19 cellular contexts compared by ENCODE assay signal in genomic region chr7:55335151-55335550, GRCh38. TPM values are rescaled to one million over a fixed set of nuclear protein-coding genes. Genes with fewer than 3 reads are reported as not detected.
DNase-seq lines count a peak whose midpoint lies in the region; ATAC-seq, FAIRE-seq and TF ChIP-seq lines count a peak whose summit lies in the region.
"Had no signal": no experiment of that assay in that cellular context is flagged by ENCODE, and none has a peak within 500 bp of the region (broad histone marks: within the 10 kb centered on the region; RNA-seq: fewer than 3 reads in every experiment).

No MANE protein-coding gene starts in this region.

- H3K27ac ChIP-seq in HepG2 (ENCODE audit: extremely low read length, insufficient read depth, low read length) (no peak overlapping the region), right lobe of liver (no peak overlapping the region), mesenchymal stem cell (ENCODE audit: low read length, poor library complexity, severe bottlenecking) (no peak overlapping the region), osteoblast (ENCODE audit: low read depth, low read length) (no peak overlapping the region)
- H3K27ac ChIP-seq: BLaER1 had no signal

- H3K4me2 ChIP-seq in HepG2 (ENCODE audit: low read depth, low read length) (no peak overlapping the region), mesenchymal stem cell (ENCODE audit: low read length, poor library complexity, severe bottlenecking) (no peak overlapping the region), osteoblast (ENCODE audit: insufficient read depth, low read length) (no peak overlapping the region)
- H3K4me2 ChIP-seq: BLaER1, GM23338 had no signal

- H3K9me3 ChIP-seq in HepG2 (ENCODE audit: low read length): no peaks in the 10 kb centered on the region
- H3K9me3 ChIP-seq in right lobe of liver: no peaks in the 10 kb centered on the region
- H3K9me3 ChIP-seq in mesenchymal stem cell (ENCODE audit: control insufficient read depth, low read length): no peaks in the 10 kb centered on the region
- no peaks in the 10 kb centered on the region for H3K9me3 ChIP-seq in osteoblast (ENCODE audit: low read depth, low read length)
- H3K9me3 ChIP-seq: BLaER1 had no signal

- no peak overlapping the region for H2BK120ac ChIP-seq in mesenchymal stem cell (ENCODE audit: low read depth, low read length)

- H4K91ac ChIP-seq in mesenchymal stem cell (ENCODE audit: low read length): peak overlapping the region; percentile 50

- ATAC-seq in HepG2 (peak; percentile 59), right lobe of liver (no peak), HG03521 (IDR thresholded peaks at IDR 0.05; ENCODE audit: unreplicated experiment) (no peak), GM18520 (IDR thresholded peaks at IDR 0.05; ENCODE audit: unreplicated experiment) (no peak), HG03095 (IDR thresholded peaks at IDR 0.05; ENCODE audit: unreplicated experiment) (no peak)
- ATAC-seq: GM23338, HCT116 had no signal

- H2BK5ac ChIP-seq in mesenchymal stem cell (ENCODE audit: low read depth, low read length, poor library complexity, severe bottlenecking): no peak overlapping the region

- 16% methylated on average over 3 of the region's 5 CpGs for WGBS in HepG2 (ENCODE audit: low lambda C conversion rate)
- WGBS in right lobe of liver (ENCODE audit: insufficient coverage, low coverage, low lambda C conversion rate, missing lambda C conversion rate): 39% methylated on average over 4 of the region's 5 CpGs
- 88% methylated on average over 5 of the region's 5 CpGs for WGBS in mesenchymal stem cell

- no peak overlapping the region for H4K8ac ChIP-seq in mesenchymal stem cell (ENCODE audit: low read length)

- no peak overlapping the region for H3K14ac ChIP-seq in mesenchymal stem cell (ENCODE audit: low read length in 2 of 2)

- DNase-seq in HepG2 (ENCODE audit: low spot score) (no peak), right lobe of liver (no peak), mesenchymal stem cell (no peak), osteoblast (ENCODE audit: insufficient read length, low spot score, missing footprints) (peak; percentile 46)
- DNase-seq: 8988T; CD4-positive, alpha-beta memory T cell; DMS 273 treated with DMSO at 0.1 percent for 48 hours; DMS79; GDM1; H7; HFFc6 had no signal

- H3K27me3 ChIP-seq in HepG2 (ENCODE audit: control insufficient read depth in 1 of 2, insufficient read depth in 2 of 2, low read length in 2 of 2) (peaks cover 0 to 4% of the 10 kb centered on the region in 2 experiments; a peak in 2 of 5 replicates), right lobe of liver (no peaks in the 10 kb centered on the region), mesenchymal stem cell (ENCODE audit: control insufficient read depth in 1 of 2, insufficient read depth in 1 of 2, low read length in 2 of 2) (peaks cover 4 to 26% of the 10 kb centered on the region in 2 experiments), osteoblast (ENCODE audit: insufficient read depth, low read length) (peaks cover 24% of the 10 kb centered on the region)
- H3K27me3 ChIP-seq: BLaER1 had no signal

- TF ChIP-seq POLR2A in HepG2 (IDR thresholded peaks at IDR 0.05; ENCODE audit: insufficient read depth in 1 of 2, low read depth in 2 of 2, low read length in 2 of 2) (no peak), right lobe of liver (IDR thresholded peaks at IDR 0.05) (no peak)

- in situ Hi-C loops in HepG2 (cut with HindIII; ENCODE audit: extremely low pct_ligation_motif_present, low pct_unique_long_range_greater_than_20kb): no loop called here

- H2AFZ ChIP-seq in HepG2 (ENCODE audit: low read length) (no peak overlapping the region), mesenchymal stem cell (ENCODE audit: low read depth, low read length) (no peak overlapping the region), osteoblast (ENCODE audit: low read length) (no peak overlapping the region)
- H2AFZ ChIP-seq: GM23338 had no signal

- BruUV-seq in HepG2 (replicated peaks; lab: Mats Ljungman, UMichigan): no TSS peak

- H4K20me1 ChIP-seq in HepG2 (ENCODE audit: insufficient read depth, low read length) (no peaks in the 10 kb centered on the region), osteoblast (ENCODE audit: insufficient read depth, low read length) (no peaks in the 10 kb centered on the region)
- H4K20me1 ChIP-seq: BLaER1 had no signal

- H3K4ac ChIP-seq in mesenchymal stem cell (ENCODE audit: low read depth in 1 of 2, low read length in 2 of 2): no peak overlapping the region

- TF ChIP-seq CTCF in HepG2 (CRISPR knock-in tag; IDR thresholded peaks at IDR 0.05) (no peak), right lobe of liver (IDR thresholded peaks at IDR 0.05) (no peak), osteoblast (IDR thresholded peaks at IDR 0.05; ENCODE audit: extremely low read depth, low read depth, low read length) (no peak)

- H3K23ac ChIP-seq in mesenchymal stem cell (ENCODE audit: low read length in 2 of 2): no peak overlapping the region

- TF ChIP-seq RAD21 in HepG2 (CRISPR knock-in tag; IDR thresholded peaks at IDR 0.05): no peak

- H2BK12ac ChIP-seq in mesenchymal stem cell (ENCODE audit: low read length in 2 of 2): no peak overlapping the region

- H3K36me3 ChIP-seq in HepG2 (replicated peaks in 1 of 2; ENCODE audit: control insufficient read depth in 1 of 2, insufficient read depth in 2 of 2, low read length in 2 of 2) (no peaks in the 10 kb centered on the region), right lobe of liver (no peaks in the 10 kb centered on the region), mesenchymal stem cell (ENCODE audit: control insufficient read depth in 1 of 2, insufficient read depth in 2 of 2, low read depth in 1 of 2, low read length in 2 of 2) (no peaks in the 10 kb centered on the region), osteoblast (ENCODE audit: insufficient read depth, low read length) (no peaks in the 10 kb centered on the region)
- H3K36me3 ChIP-seq: BLaER1 had no signal

- FAIRE-seq in HepG2 (lab: Jason Lieb, UNC): no peak
- FAIRE-seq: GM12892, GM18507 had no signal

- POLR2A ChIA-PET in HepG2 (lab: Yijun Ruan, JAX): no interaction called here

- no peak overlapping the region for H2AK5ac ChIP-seq in mesenchymal stem cell (ENCODE audit: low read length, severe bottlenecking)

- no peak overlapping the region for H2BK15ac ChIP-seq in mesenchymal stem cell (ENCODE audit: low read depth, poor library complexity, severe bottlenecking)

- H3K9ac ChIP-seq in HepG2 (ENCODE audit: insufficient read depth, low read depth, low read length) (no peak overlapping the region), mesenchymal stem cell (ENCODE audit: low read length) (no peak overlapping the region)
- H3K9ac ChIP-seq: BLaER1 had no signal

- H3K79me1 ChIP-seq in mesenchymal stem cell (replicated peaks; ENCODE audit: low read length, poor library complexity, severe bottlenecking): no peaks in the 10 kb centered on the region

- no peak overlapping the region for H3K18ac ChIP-seq in mesenchymal stem cell (ENCODE audit: low read depth in 1 of 2, low read length in 2 of 2)

- CTCF ChIA-PET in HepG2 (lab: Yijun Ruan, JAX; ENCODE audit: low intra/inter-chr PET ratio, low total read pairs): no interaction called here

- H3K4me1 ChIP-seq in HepG2 (ENCODE audit: insufficient read depth, low read length): no peaks in the 10 kb centered on the region
- no peaks in the 10 kb centered on the region for H3K4me1 ChIP-seq in right lobe of liver
- H3K4me1 ChIP-seq in mesenchymal stem cell (ENCODE audit: control insufficient read depth, insufficient read depth, low read depth, low read length): no peaks in the 10 kb centered on the region
- no peaks in the 10 kb centered on the region for H3K4me1 ChIP-seq in osteoblast (ENCODE audit: insufficient read depth, low read length)
- H3K4me1 ChIP-seq: BLaER1 had no signal

- intact Hi-C loops in HepG2 (cut with micrococcal nuclease; ENCODE audit: unreplicated experiment) (no loop called here), right lobe of liver (cut with DNase I) (no loop called here)

- no peak overlapping the region for H3K4me3 ChIP-seq in HepG2 (replicated peaks in 1 of 3; ENCODE audit: insufficient read depth in 1 of 3, low read depth in 2 of 3, low read length in 3 of 3)
- no peak overlapping the region for H3K4me3 ChIP-seq in right lobe of liver
- no peak overlapping the region for H3K4me3 ChIP-seq in mesenchymal stem cell (ENCODE audit: insufficient read depth in 1 of 2, low read depth in 1 of 2, low read length in 2 of 2)
- H3K4me3 ChIP-seq in osteoblast (ENCODE audit: insufficient read depth, low read length): no peak overlapping the region
- H3K4me3 ChIP-seq: BLaER1, GM23338 had no signal

- no peak for TF ChIP-seq EP300 in HepG2 (IDR thresholded peaks at IDR 0.05; ENCODE audit: low read depth in 2 of 2, low read length in 2 of 2)
- TF ChIP-seq EP300 in HepG2 (CRISPR knock-in tag; IDR thresholded peaks at IDR 0.05; ENCODE audit: borderline replicate concordance): no peak

- no peaks in the 10 kb centered on the region for H3K79me2 ChIP-seq in HepG2 (ENCODE audit: insufficient read depth, low read length)
- H3K79me2 ChIP-seq in osteoblast (ENCODE audit: insufficient read depth, low read length): no peaks in the 10 kb centered on the region

RNA-seq across cellular contexts. Expression of gene LANCL2, which starts 30.0 kb away (rescaled TPM):
- total RNA-seq in HepG2 (2016; rRNA removed; fragmentation: Illumina TruSeq; extraction: Trizol) (13.8 and 22.0 TPM in 2 replicates), right lobe of liver (10 to 100 TPM in 1 of 6 experiments, 1 to 10 TPM in 5; 7.3 to 12.1 (median 8.3) TPM), osteoblast (17.4 and 19.2 TPM in 2 replicates)
- 4.6 and 5.7 TPM in 2 replicates for total RNA-seq in HepG2 (2016; cell fraction: cytosol; rRNA removed; fragmentation: Illumina TruSeq; extraction: Trizol; ENCODE audit: low read depth)
- total RNA-seq in HepG2 (2016; cell fraction: insoluble cytoplasmic fraction; rRNA removed; fragmentation: Illumina TruSeq; extraction: Trizol): 14.5 and 21.5 TPM in 2 replicates
- 6.3 TPM in 2 replicates for total RNA-seq in HepG2 (2016; cell fraction: membrane; rRNA removed; fragmentation: Illumina TruSeq; extraction: Trizol)
- total RNA-seq in HepG2 (2016; cell fraction: nucleus; rRNA removed; fragmentation: Illumina TruSeq; extraction: Trizol): 9.4 and 10.2 TPM in 2 replicates
- polyA plus RNA-seq in HepG2 (2011; rRNA removed): 9.8 and 10.0 TPM in 2 replicates
- polyA plus RNA-seq in HepG2 (2011; cell fraction: cytosol; rRNA removed): 11.7 and 12.5 TPM in 2 replicates
- polyA plus RNA-seq in HepG2 (2011; cell fraction: nucleus; rRNA removed): 3.7 and 6.6 TPM in 2 replicates
- polyA plus RNA-seq in HepG2 (2012): 7.3 and 8.8 TPM in 2 replicates
- 4.1 and 4.3 TPM in 2 replicates for polyA plus RNA-seq in HepG2 (2016; cell fraction: cytosol; fragmentation: Illumina TruSeq; extraction: Trizol; ENCODE audit: low read depth)
- 19.0 and 21.3 TPM in 2 replicates for polyA plus RNA-seq in HepG2 (2016; cell fraction: insoluble cytoplasmic fraction; fragmentation: Illumina TruSeq; extraction: Trizol; ENCODE audit: low read depth)
- polyA plus RNA-seq in HepG2 (2016; cell fraction: membrane; fragmentation: Illumina TruSeq; extraction: Trizol; ENCODE audit: low read depth): 5.6 and 6.6 TPM in 2 replicates
- polyA plus RNA-seq in HepG2 (2016; cell fraction: nucleus; fragmentation: Illumina TruSeq; extraction: Trizol; ENCODE audit: insufficient read depth, low read depth): 11.1 and 16.0 TPM in 2 replicates
- 30.3 and 36.9 TPM in 2 replicates for polyA minus RNA-seq in HepG2 (2011; rRNA and poly(A)+ RNA removed; ENCODE audit: low replicate concordance)
- polyA minus RNA-seq in HepG2 (2011; cell fraction: cytosol; rRNA and poly(A)+ RNA removed): 7.6 and 8.4 TPM in 2 replicates
- polyA minus RNA-seq in HepG2 (2011; cell fraction: nucleus; rRNA and poly(A)+ RNA removed): 4.7 and 8.1 TPM in 2 replicates
- 8.8 TPM for polyA plus RNA-seq in mesenchymal stem cell (2013, experiment 1 of 2)
- polyA plus RNA-seq in mesenchymal stem cell (2013, experiment 2 of 2): 8.7 TPM
